In the genomic region with DNA sequence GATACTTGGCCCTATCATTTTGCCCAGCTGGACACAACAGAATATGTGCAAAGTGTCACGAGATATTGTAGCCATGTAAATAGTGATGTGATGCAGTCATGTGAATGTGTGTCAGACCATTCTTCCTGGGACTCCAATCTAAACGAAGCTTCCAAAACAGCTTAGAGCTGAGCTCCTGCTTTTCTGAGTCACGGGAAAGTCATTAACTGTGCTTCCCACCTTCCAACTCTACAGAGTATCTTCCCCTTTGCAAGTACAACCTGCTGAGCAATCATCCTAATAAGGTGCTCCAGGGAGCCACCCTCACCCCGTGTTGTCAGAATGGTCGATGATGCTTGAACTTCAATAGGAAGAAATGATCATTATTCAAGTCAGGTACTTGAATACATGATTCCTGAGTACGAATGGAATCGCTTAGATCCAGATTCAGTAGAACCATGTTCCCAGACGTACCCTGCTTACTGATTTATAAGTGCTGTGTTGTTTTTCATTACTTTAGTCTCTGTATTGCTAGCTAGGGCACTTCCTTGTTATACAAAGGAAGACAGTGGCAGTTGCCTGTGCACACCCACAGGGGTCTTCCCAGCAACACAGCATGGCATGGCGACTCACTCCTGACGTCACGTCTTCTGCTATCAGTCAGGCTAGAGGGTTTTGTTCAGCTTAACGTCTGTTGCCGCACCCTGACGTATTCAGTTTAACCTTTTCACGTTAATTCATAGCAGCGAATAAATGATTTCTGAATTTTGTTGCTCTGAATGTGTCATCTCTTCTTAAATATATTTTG, we compare ENCODE assay signal across 1 cellular context.
TF ChIP-seq lines count a peak whose summit lies in the region.

No MANE protein-coding gene starts in this region.

TF ChIP-seq in IMR-90, 13 proteins besides CTCF, POLR2A, EP300 and RAD21:
- no peak for TF ChIP-seq FOS (IDR thresholded peaks at IDR 0.05; ENCODE audit: low read depth, low read length)
- TF ChIP-seq RCOR1 (IDR thresholded peaks at IDR 0.05; ENCODE audit: insufficient replicate concordance, low read length), result no peak
- TF ChIP-seq, protein P1, sequence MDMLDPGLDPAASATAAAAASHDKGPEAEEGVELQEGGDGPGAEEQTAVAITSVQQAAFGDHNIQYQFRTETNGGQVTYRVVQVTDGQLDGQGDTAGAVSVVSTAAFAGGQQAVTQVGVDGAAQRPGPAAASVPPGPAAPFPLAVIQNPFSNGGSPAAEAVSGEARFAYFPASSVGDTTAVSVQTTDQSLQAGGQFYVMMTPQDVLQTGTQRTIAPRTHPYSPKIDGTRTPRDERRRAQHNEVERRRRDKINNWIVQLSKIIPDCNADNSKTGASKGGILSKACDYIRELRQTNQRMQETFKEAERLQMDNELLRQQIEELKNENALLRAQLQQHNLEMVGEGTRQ (IDR thresholded peaks at IDR 0.05; ENCODE audit: low read depth, low read length), result no peak
- TF ChIP-seq MAFK (IDR thresholded peaks at IDR 0.05; ENCODE audit: low read depth, low read length), result no peak
- TF ChIP-seq SMC3 (IDR thresholded peaks at IDR 0.05; ENCODE audit: low read depth, low read length), result no peak
- TF ChIP-seq CEBPB (IDR thresholded peaks at IDR 0.05; ENCODE audit: low read depth, low read length), result no peak
- peak; percentile 79 for TF ChIP-seq BHLHE40 (IDR thresholded peaks at IDR 0.05; ENCODE audit: low read depth, low read length)
- TF ChIP-seq NFE2L2 (IDR thresholded peaks at IDR 0.05; ENCODE audit: low read depth, low read length), result no peak
- TF ChIP-seq RFX5 (IDR thresholded peaks at IDR 0.05; ENCODE audit: low read depth, low read length), result no peak
TF ChIP-seq in IMR-90: peak in this region for 1.
